In the genomic region with DNA sequence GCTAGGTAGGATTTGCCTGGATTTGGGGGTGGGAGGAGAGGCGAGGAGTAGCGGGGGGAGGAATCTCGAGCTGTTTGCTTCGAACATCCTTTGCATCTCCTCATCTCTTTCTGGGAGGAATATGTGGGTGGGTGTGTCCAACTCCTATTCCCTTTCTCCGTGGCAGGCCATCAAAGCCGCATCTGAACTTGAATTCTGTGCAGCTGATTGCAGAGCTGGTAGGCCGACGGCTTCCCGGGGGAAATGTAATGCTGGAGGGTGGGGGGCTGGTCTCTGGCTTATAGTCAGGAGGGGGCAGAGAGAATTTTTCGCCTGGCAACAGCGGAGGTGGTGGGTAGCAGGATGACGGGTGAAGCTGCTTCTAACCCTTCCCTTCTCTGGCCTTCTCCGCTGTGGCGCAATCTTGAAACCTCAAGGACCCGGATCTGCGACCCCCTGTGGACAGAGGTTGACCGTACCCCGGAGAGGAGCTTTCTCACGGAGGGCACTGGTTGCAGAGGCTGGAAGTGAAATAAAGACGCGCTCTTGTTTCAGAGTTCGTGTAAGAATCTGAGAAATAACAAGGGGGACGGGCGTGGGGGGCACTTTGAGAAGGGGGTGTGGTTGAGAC, we compare ENCODE assay signal across 9 cellular contexts. TPM values are rescaled to one million over a fixed set of nuclear protein-coding genes. Genes with fewer than 3 reads are reported as not detected.
DNase-seq lines count a peak whose midpoint lies in the region; ATAC-seq, FAIRE-seq and TF ChIP-seq lines count a peak whose summit lies in the region.
"Had no signal": no experiment of that assay in that cellular context is flagged by ENCODE, and none has a peak within 500 bp of the region (broad histone marks: within the 10 kb centered on the region; RNA-seq: fewer than 3 reads in every experiment).

No MANE protein-coding gene starts in this region.

- H3K4me3 ChIP-seq in AG04450 (ENCODE audit: low read depth, low read length), result peak overlapping the region; percentile 38
- peak overlapping the region; percentile 31 for H3K4me3 ChIP-seq in HAP-1
- H3K4me3 ChIP-seq in K562, result no peak overlapping the region

- peak overlapping the region; percentile 41; the same call in 1 of the 2 replicates for H3K4me2 ChIP-seq in K562 (ENCODE audit: insufficient read depth, low read length)

- in situ Hi-C loops in HAP-1 (cut with MboI; ENCODE audit: low sequenced_read_pairs) (no loop called here), K562 (cut with MboI) (no loop called here)

- no peaks in the 10 kb centered on the region for H3K9me3 ChIP-seq in AG04450 (ENCODE audit: control insufficient read depth, insufficient read depth, low read length)
- no peaks in the 10 kb centered on the region for H3K9me3 ChIP-seq in HAP-1
- no peaks in the 10 kb centered on the region for H3K9me3 ChIP-seq in K562 (replicated peaks; ENCODE audit: control insufficient read depth, insufficient read depth, low read depth, low read length)

- no peaks in the 10 kb centered on the region for H3K9me1 ChIP-seq in K562 (ENCODE audit: control insufficient read depth, insufficient read depth, low read length)

- H3K79me2 ChIP-seq in K562 (ENCODE audit: control insufficient read depth, insufficient read depth, low read length), result no peaks in the 10 kb centered on the region

- 14% methylated on average over 19 of the region's 24 CpGs for WGBS in K562 (ENCODE audit: insufficient coverage, low coverage, missing lambda C conversion rate)

- no peak for TF ChIP-seq RAD21 in K562 (CRISPR knock-in tag; conservative IDR thresholded peaks at IDR 0.05 in 1 of 2, IDR thresholded peaks at IDR 0.05 in 1 of 2)

- no peaks in the 10 kb centered on the region for H3K36me3 ChIP-seq in HAP-1 (replicated peaks)
- no peaks in the 10 kb centered on the region for H3K36me3 ChIP-seq in K562 (ENCODE audit: control insufficient read depth, insufficient read depth, low read length)
- H3K36me3 ChIP-seq: heart left ventricle had no signal

- H3K27ac ChIP-seq in AG04450 (ENCODE audit: low read depth, low read length) (no peak overlapping the region), K562 (ENCODE audit: extremely low read depth, low read depth, low read length) (no peak overlapping the region)
- H3K27ac ChIP-seq: heart left ventricle had no signal

- POLR2A ChIA-PET in AG04450 (lab: Yijun Ruan, JAX), result interaction anchor here (0.7 kb wide), 1 partner anchor 17 kb away, joined by 4 read pairs; no protein-coding TSS in a partner anchor
- POLR2A ChIA-PET in K562 (lab: Yijun Ruan, JAX), result no interaction called here

- H3K4me1 ChIP-seq in HAP-1 (peaks cover 10% of the 10 kb centered on the region), K562 (replicated peaks in 1 of 2; ENCODE audit: control insufficient read depth in 2 of 2, insufficient read depth in 2 of 2, low read length in 2 of 2) (peaks cover 0 to 12% of the 10 kb centered on the region in 2 experiments; a peak in 3 of 5 replicates)

- no peaks in the 10 kb centered on the region for H3K9me3 Mint-ChIP-seq in natural killer cell

- no peak overlapping the region for H3K27ac Mint-ChIP-seq in natural killer cell

- no peak for TF ChIP-seq CTCF in AG04450 (IDR thresholded peaks at IDR 0.05; ENCODE audit: low read depth, low read length)
- no peak for TF ChIP-seq CTCF in K562 (IDR thresholded peaks at IDR 0.05 in 2 of 3, conservative IDR thresholded peaks at IDR 0.05 in 1 of 3; ENCODE audit: insufficient read depth in 2 of 3, low read depth in 1 of 3, low read length in 3 of 3)
- no peak for TF ChIP-seq CTCF in natural killer cell (IDR thresholded peaks at IDR 0.05)

- DNase-seq in AG04450 (ENCODE audit: low read depth, low spot score), result no peak
- peak in 1 of 2 experiments; percentile 65 for DNase-seq in HAP-1 (ENCODE audit: low spot score in 2 of 2)
- DNase-seq in K562 (ENCODE audit: extremely low read depth in 1 of 4, low spot score in 3 of 4), result peak in 2 of 4 experiments; percentile 25 to 27
- DNase-seq in natural killer cell, result no peak
- DNase-seq in mesenteric fat pad (ENCODE audit: low spot score), result no peak
- DNase-seq in NCI-H1694 (lab: John Stamatoyannopoulos, UW), result no peak
- DNase-seq in RPMI8226, result no peak

- intact Hi-C loops in K562 (cut with micrococcal nuclease) (no loop called here), natural killer cell (cut with micrococcal nuclease) (no loop called here)

- peak overlapping the region in 1 of 2 experiments; percentile 10; a peak in 1 of 4 replicates for H3K9ac ChIP-seq in K562 (ENCODE audit: insufficient read depth in 1 of 2, low read depth in 2 of 2, low read length in 2 of 2)

- peaks cover 40% of the 10 kb centered on the region for H3K27me3 ChIP-seq in AG04450 (ENCODE audit: control insufficient read depth, insufficient read depth, low read length)
- H3K27me3 ChIP-seq in HAP-1 (ENCODE audit: low read depth), result no peaks in the 10 kb centered on the region
- peaks cover 19 to 53% of the 10 kb centered on the region in 2 experiments; a peak in 4 of 5 replicates for H3K27me3 ChIP-seq in K562 (ENCODE audit: control insufficient read depth in 2 of 2, insufficient read depth in 2 of 2, low read length in 2 of 2)

- peaks cover 5 to 12% of the 10 kb centered on the region in 2 donors for H3K4me1 Mint-ChIP-seq in natural killer cell

- no peaks in the 10 kb centered on the region; the same call in 1 of the 2 replicates for H4K20me1 ChIP-seq in K562 (replicated peaks; ENCODE audit: control insufficient read depth, insufficient read depth, low read length)

- H3K27me3 Mint-ChIP-seq in natural killer cell (ENCODE audit: low read depth in 2 of 2), result peaks cover 50 to 72% of the 10 kb centered on the region in 2 donors

- no peak overlapping the region for H2AFZ ChIP-seq in K562 (ENCODE audit: low read depth, low read length)

- BruUV-seq in K562 (replicated peaks; lab: Mats Ljungman, UMichigan), result no TSS peak

- peak overlapping the region; percentile 55 for H3K4me3 Mint-ChIP-seq in natural killer cell

- CTCF ChIA-PET in AG04450 (lab: Charles Lee) (interaction anchor here (0.6 to 2.6 kb wide), 2 partner anchors 15 to 297 kb away, joined by 7 to 12 read pairs; no protein-coding TSS in a partner anchor), K562 (lab: Yijun Ruan, JAX; ENCODE audit: low intra/inter-chr PET ratio) (no interaction called here)

- no peaks in the 10 kb centered on the region for H3K36me3 Mint-ChIP-seq in natural killer cell

- no peak for TF ChIP-seq EP300 in K562 (IDR thresholded peaks at IDR 0.05; ENCODE audit: low read length)

- no peak for FAIRE-seq in K562 (lab: Jason Lieb, UNC)

- no peak for TF ChIP-seq POLR2A in K562 (conservative IDR thresholded peaks at IDR 0.05)

- peak; percentile 13; the same call in 1 of the 3 replicates for ATAC-seq in K562
- ATAC-seq in natural killer cell, result no peak
- ATAC-seq in HG03521 (IDR thresholded peaks at IDR 0.05; ENCODE audit: unreplicated experiment), result no peak

TF ChIP-seq in K562, 482 proteins besides CTCF, POLR2A, EP300 and RAD21:
- 0 out of 2 replicates have a peak, but pooled peaks have one; percentile 24 for TF ChIP-seq CEBPB (tag; IDR thresholded peaks at IDR 0.05)
- no peak for TF ChIP-seq PTRF (tag; IDR thresholded peaks at IDR 0.05)
- TF ChIP-seq U2AF1 (optimal IDR thresholded peaks at IDR 0.05; ENCODE audit: low read depth, low read length), result no peak

RNA-seq across cellular contexts. Expression of gene ZCCHC12, which starts 0.7 kb away (rescaled TPM):
- polyA plus RNA-seq in AG04450 (2011; rRNA removed) (0.11 TPM in 2 replicates), K562 (2011; rRNA removed) (0.03 TPM in 1 of 2 replicates, not detected in the other), K562 (2014; fragmentation: Illumina TruSeq; extraction: Trizol) (not detected in 2 replicates), K562 (2014; fragmentation: Nextera tagmentation; extraction: Ambion mirVana) (not detected), K562 (2014; rRNA removed) (0.15 TPM in 1 of 2 replicates, not detected in the other)
- polyA minus RNA-seq in AG04450 (2011; rRNA and poly(A)+ RNA removed), result 0.18 TPM in 1 of 2 replicates, not detected in the other
- total RNA-seq in K562 (2011; cell fraction: chromatin; rRNA removed; ENCODE audit: low replicate concordance), result not detected in 2 replicates
- total RNA-seq in K562 (2011; cell fraction: nucleolus; rRNA removed), result not detected in 2 replicates
- not detected in 2 replicates for total RNA-seq in K562 (2011; cell fraction: nucleoplasm; rRNA removed)
- total RNA-seq in K562 (2014; rRNA removed) (not detected in 2 replicates), K562 (2014; rRNA removed; fragmentation: Illumina TruSeq; extraction: Trizol) (not detected in 2 replicates), K562 (2015; rRNA removed; fragmentation: Illumina TruSeq; extraction: Trizol) (0.07 TPM in 1 of 2 replicates, not detected in the other), K562 (2021) (not detected in 2 replicates), natural killer cell (not detected), mesenteric fat pad (not detected)
- polyA plus RNA-seq in K562 (2011; cell fraction: cytosol; rRNA removed), result 0.04 TPM in 1 of 2 replicates, not detected in the other
- polyA plus RNA-seq in K562 (2011; cell fraction: nucleus; rRNA removed), result not detected in 2 replicates
- 0.03 TPM in 1 of 2 replicates, not detected in the other for polyA plus RNA-seq in K562 (2012)
- not detected in 2 replicates for polyA minus RNA-seq in K562 (2011; rRNA and poly(A)+ RNA removed)
- not detected in 2 replicates for polyA minus RNA-seq in K562 (2011; cell fraction: cytosol; rRNA and poly(A)+ RNA removed)
- polyA minus RNA-seq in K562 (2011; cell fraction: nucleus; rRNA and poly(A)+ RNA removed), result not detected in 2 replicates
